8 cellular contexts compared by ENCODE assay signal in the genomic region with DNA sequence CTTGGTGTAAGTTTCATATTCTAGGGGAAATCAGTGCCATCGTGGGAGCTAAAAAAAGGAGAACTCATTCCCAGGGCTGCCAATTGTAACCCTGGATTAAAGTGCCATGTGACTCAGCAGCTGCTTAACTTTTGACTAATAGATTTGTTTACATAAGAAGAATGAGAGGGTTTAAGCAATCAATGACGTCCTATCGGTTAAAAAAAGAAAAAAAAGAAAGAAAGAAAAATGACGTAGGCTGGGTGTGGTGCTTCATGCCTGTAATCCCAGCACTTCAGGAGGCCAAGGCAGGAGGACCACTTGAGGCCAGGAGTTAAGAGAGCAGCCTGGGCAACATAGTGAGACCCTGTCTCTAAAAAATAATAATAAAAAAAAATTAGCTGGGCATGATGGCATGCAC.
DNase-seq lines count a peak whose midpoint lies in the region; ATAC-seq lines count a peak whose summit lies in the region.

No MANE protein-coding gene starts in this region.

- H3K27me3 Mint-ChIP-seq in stimulated activated naive CD8-positive, alpha-beta T cell treated with anti-CD3 and anti-CD28 coated beads, Interleukin-15, Interleukin-2, amounts not matched to agents 100 ng/mL and 50 ng/mL, for 24 hours: no peaks in the 10 kb centered on the region
- H3K27me3 Mint-ChIP-seq in activated naive CD8-positive, alpha-beta T cell treated with anti-CD3 and anti-CD28 coated beads for 36 hours: no peaks in the 10 kb centered on the region

- no peak for DNase-seq in stimulated activated naive CD8-positive, alpha-beta T cell treated with anti-CD3 and anti-CD28 coated beads, Interleukin-15, Interleukin-2, amounts not matched to agents 100 U/mL and 50 U/mL, for 24 hours
- no peak for DNase-seq in activated naive CD8-positive, alpha-beta T cell treated with anti-CD3 and anti-CD28 coated beads for 36 hours
- DNase-seq in kidney tubule cell (ENCODE audit: low spot score): peak; percentile 90
- no peak for DNase-seq in iPS-NIHi7 (ENCODE audit: extremely low spot score)
- DNase-seq in NK-92 treated with Interleukin-12 subunit alpha and Interleukin-12 subunit beta, amount 100 ng/mL, for 24 hours (lab: John Stamatoyannopoulos, UW): no peak
- no peak for DNase-seq in effector CD8-positive, alpha-beta T cell (lab: John Stamatoyannopoulos, UW)
- DNase-seq in cerebellar cortex (ENCODE audit: low spot score): no peak

- peak overlapping the region; percentile 64 for H3K4me3 Mint-ChIP-seq in stimulated activated naive CD8-positive, alpha-beta T cell treated with anti-CD3 and anti-CD28 coated beads, Interleukin-15, Interleukin-2, amounts not matched to agents 100 ng/mL and 50 ng/mL, for 24 hours
- H3K4me3 Mint-ChIP-seq in activated naive CD8-positive, alpha-beta T cell treated with anti-CD3 and anti-CD28 coated beads for 36 hours: peak overlapping the region; percentile 45

- H3K27ac Mint-ChIP-seq in stimulated activated naive CD8-positive, alpha-beta T cell treated with anti-CD3 and anti-CD28 coated beads, Interleukin-15, Interleukin-2, amounts not matched to agents 100 ng/mL and 50 ng/mL, for 24 hours: peak overlapping the region; percentile 81
- H3K27ac Mint-ChIP-seq in activated naive CD8-positive, alpha-beta T cell treated with anti-CD3 and anti-CD28 coated beads for 36 hours: peak overlapping the region; percentile 85

- H3K4me1 Mint-ChIP-seq in stimulated activated naive CD8-positive, alpha-beta T cell treated with anti-CD3 and anti-CD28 coated beads, Interleukin-15, Interleukin-2, amounts not matched to agents 100 ng/mL and 50 ng/mL, for 24 hours (ENCODE audit: low read depth): peaks cover 100% of the 10 kb centered on the region
- peaks cover 90% of the 10 kb centered on the region for H3K4me1 Mint-ChIP-seq in activated naive CD8-positive, alpha-beta T cell treated with anti-CD3 and anti-CD28 coated beads for 36 hours

- H3K36me3 Mint-ChIP-seq in stimulated activated naive CD8-positive, alpha-beta T cell treated with anti-CD3 and anti-CD28 coated beads, Interleukin-15, Interleukin-2, amounts not matched to agents 100 ng/mL and 50 ng/mL, for 24 hours (ENCODE audit: low read depth): peaks cover 12% of the 10 kb centered on the region
- H3K36me3 Mint-ChIP-seq in activated naive CD8-positive, alpha-beta T cell treated with anti-CD3 and anti-CD28 coated beads for 36 hours: peaks cover 8% of the 10 kb centered on the region

- no peaks in the 10 kb centered on the region for H3K9me3 Mint-ChIP-seq in stimulated activated naive CD8-positive, alpha-beta T cell treated with anti-CD3 and anti-CD28 coated beads, Interleukin-15, Interleukin-2, amounts not matched to agents 100 ng/mL and 50 ng/mL, for 24 hours
- H3K9me3 Mint-ChIP-seq in activated naive CD8-positive, alpha-beta T cell treated with anti-CD3 and anti-CD28 coated beads for 36 hours: no peaks in the 10 kb centered on the region

- ATAC-seq in stimulated activated naive CD8-positive, alpha-beta T cell treated with anti-CD3 and anti-CD28 coated beads, Interleukin-15, Interleukin-2, amounts not matched to agents 100 U/mL and 50 U/mL, for 24 hours: no peak
